8 cellular contexts compared by ENCODE assay signal in the genomic region with DNA sequence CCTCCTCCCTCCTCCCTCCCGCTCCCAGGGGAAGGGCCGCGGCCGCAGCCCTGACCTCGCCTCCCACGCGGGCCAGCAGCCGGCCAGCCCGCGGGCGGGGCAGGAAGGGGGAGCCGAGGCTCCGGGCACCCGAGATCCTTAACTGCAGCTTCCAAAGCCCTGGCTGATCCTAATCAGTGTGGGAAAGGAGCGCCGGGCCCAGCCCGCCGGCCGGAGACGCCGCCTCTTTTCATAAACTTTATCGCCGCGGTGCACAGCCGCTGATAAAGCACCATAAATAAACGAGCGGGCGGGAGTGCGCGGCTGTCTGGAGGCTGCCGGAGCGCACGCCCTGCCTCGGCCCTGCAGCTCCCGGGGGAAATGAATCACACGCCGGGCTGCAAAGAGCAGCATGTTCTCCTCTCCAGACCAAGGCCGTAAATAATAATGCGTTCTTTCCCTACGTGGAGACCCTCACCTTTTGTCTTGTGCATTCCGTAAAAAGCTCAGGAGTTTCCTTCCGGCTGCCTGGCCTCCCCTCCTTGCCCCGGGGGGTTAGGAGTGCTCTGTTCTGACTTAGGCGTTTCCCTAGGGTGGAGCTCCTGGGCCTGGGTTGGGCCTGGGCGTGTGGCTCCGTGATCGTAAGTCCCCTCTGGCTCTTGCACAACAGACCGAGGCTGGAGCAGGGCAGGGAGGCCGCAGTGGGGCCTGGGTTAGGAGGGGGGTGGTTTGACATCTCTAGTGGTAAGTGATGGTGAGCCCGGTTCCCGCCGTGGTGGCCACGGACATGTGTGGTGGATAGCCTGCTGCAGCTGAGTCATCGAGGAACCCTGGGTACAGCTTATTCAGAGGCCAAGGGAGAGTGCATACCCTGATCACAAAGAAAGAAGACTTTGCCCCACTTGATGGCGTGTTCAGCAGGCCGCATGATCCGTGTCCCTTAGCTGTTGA.
DNase-seq lines count a peak whose midpoint lies in the region; ATAC-seq and TF ChIP-seq lines count a peak whose summit lies in the region.

No MANE protein-coding gene starts in this region.

- H3K27me3 ChIP-seq in mammary epithelial cell (ENCODE audit: insufficient read depth, low read length): no peaks in the 10 kb centered on the region

- H3K9ac ChIP-seq in mammary epithelial cell (ENCODE audit: insufficient read depth, low read length): peak overlapping the region; percentile 52

- no peaks in the 10 kb centered on the region for H3K9me3 ChIP-seq in mammary epithelial cell (replicated peaks; ENCODE audit: insufficient read depth, low read length)

- no peaks in the 10 kb centered on the region for H3K79me2 ChIP-seq in mammary epithelial cell (ENCODE audit: insufficient read depth, low read length)

- H3K4me3 ChIP-seq in mammary epithelial cell (replicated peaks in 1 of 3; ENCODE audit: insufficient read depth in 1 of 3, low read depth in 2 of 3, low read length in 3 of 3): peak overlapping the region; percentile 29 to 41 (median 32)
- H3K4me3 ChIP-seq in skeletal muscle cell (ENCODE audit: low read depth, low read length): peak overlapping the region; percentile 31

- H3K4me1 ChIP-seq in mammary epithelial cell (ENCODE audit: insufficient read depth, low read length): peaks cover 25% of the 10 kb centered on the region

- no TSS peak for BruUV-seq in mammary epithelial cell (replicated peaks; lab: Mats Ljungman, UMichigan)

- ATAC-seq in GM21360 (IDR thresholded peaks at IDR 0.05; ENCODE audit: unreplicated experiment): peak; percentile 64

- peak overlapping the region; percentile 75 for H3K27ac ChIP-seq in mammary epithelial cell (ENCODE audit: insufficient read depth, low read depth, low read length)

- intact Hi-C loops in mammary epithelial cell (cut with micrococcal nuclease): loop anchor here (1.0 to 5.0 kb wide), 6 partner anchors 69 to 221 kb away; no protein-coding TSS in a partner anchor

- H4K20me1 ChIP-seq in mammary epithelial cell (ENCODE audit: insufficient read depth, low read length): no peaks in the 10 kb centered on the region

- no peaks in the 10 kb centered on the region for H3K36me3 ChIP-seq in mammary epithelial cell (ENCODE audit: insufficient read depth, low read length)

- peak overlapping the region; percentile 84 for H3K4me2 ChIP-seq in mammary epithelial cell (ENCODE audit: insufficient read depth, low read depth, low read length)

- TF ChIP-seq CTCF in mammary epithelial cell (conservative IDR thresholded peaks at IDR 0.05 in 1 of 2, IDR thresholded peaks at IDR 0.05 in 1 of 2; ENCODE audit: extremely low read depth in 1 of 2, insufficient read depth in 1 of 2, low read depth in 1 of 2, low read length in 2 of 2): no peak

- peak overlapping the region; percentile 82 for H2AFZ ChIP-seq in mammary epithelial cell (ENCODE audit: low read depth, low read length)

- WGBS in mammary epithelial cell (ENCODE audit: low coverage, missing lambda C conversion rate): 10% methylated on average over 31 of the region's 57 CpGs

- peak; percentile 75 for DNase-seq in DMS 273 treated with DMSO at 0.1 percent for 48 hours (lab: John Stamatoyannopoulos, UW)
- peak; percentile 96 for DNase-seq in HT-29 (ENCODE audit: low spot score)
- peak; percentile 25 for DNase-seq in RPMI8226
- DNase-seq in mammary epithelial cell: peak; percentile 94
- peak; percentile 67 for DNase-seq in iPS-NIHi7 (ENCODE audit: extremely low spot score)
- DNase-seq in skeletal muscle cell (ENCODE audit: low read depth): peak; percentile 99
- no peak for DNase-seq in NCI-H1048 (lab: John Stamatoyannopoulos, UW)

- in situ Hi-C loops in mammary epithelial cell (cut with MboI; ENCODE audit: low sequenced_read_pairs in 2 of 2): no loop called here

- CTCF ChIA-PET in mammary epithelial cell (lab: Charles Lee; ENCODE audit: low non-redundant PET): interaction anchor here (0.8 kb wide), 1 partner anchor 310 kb away, joined by 3 read pairs; no protein-coding TSS in a partner anchor

- dilution Hi-C loops in mammary epithelial cell (cut with HindIII; ENCODE audit: low sequenced_read_pairs): no loop called here
